In genomic region chr2:42098571-42099430, GRCh38 we compare ENCODE assay signal across 9 cellular contexts. TPM values are rescaled to one million over a fixed set of nuclear protein-coding genes. Genes with fewer than 3 reads are reported as not detected.
A peak's percentile ranks its signal among the peaks of the same experiment; 100 is the strongest.
DNase-seq lines count a peak whose midpoint lies in the region; ATAC-seq and TF ChIP-seq lines count a peak whose summit lies in the region.
"Had no signal": no experiment of that assay in that cellular context is flagged by ENCODE, and none has a peak within 500 bp of the region (broad histone marks: within the 10 kb centered on the region; RNA-seq: fewer than 3 reads in every experiment).

No MANE protein-coding gene starts in this region.

- no peak overlapping the region for H2AFZ ChIP-seq in KMS-11 (ENCODE audit: low read depth)

- H3K79me2 ChIP-seq in KMS-11 (ENCODE audit: insufficient read depth, low read depth), result no peaks in the 10 kb centered on the region; the same call in 1 of the 2 replicates

- H3K9me3 Mint-ChIP-seq in natural killer cell, result peaks cover 0 to 3% of the 10 kb centered on the region in 2 donors

- TF ChIP-seq CTCF in KMS-11 (conservative IDR thresholded peaks at IDR 0.05; ENCODE audit: low read depth, low read length), result no peak
- no peak for TF ChIP-seq CTCF in coronary artery (IDR thresholded peaks at IDR 0.05)
- TF ChIP-seq CTCF in natural killer cell (IDR thresholded peaks at IDR 0.05), result no peak

- no peak overlapping the region for H3K9ac ChIP-seq in KMS-11

- H3K27ac Mint-ChIP-seq in natural killer cell, result peak overlapping the region; percentile 53 to 68

- DNase-seq in AG08395 (ENCODE audit: low spot score) (peak; percentile 39), coronary artery (ENCODE audit: low spot score) (peak; percentile 79), natural killer cell (no peak), NCI-H446 treated with DMSO at 0.1 percent for 48 hours (lab: John Stamatoyannopoulos, UW) (no peak)
- no peak for DNase-seq in activated CD4-positive, CD25-positive, alpha-beta regulatory T cell (lab: John Stamatoyannopoulos, UW)
- DNase-seq: T-helper 9 cell had no signal

- peak overlapping the region; percentile 3; the same call in 1 of the 2 replicates for H3K4me2 ChIP-seq in KMS-11

- H3K27ac ChIP-seq in KMS-11 (no peak overlapping the region), coronary artery (peak overlapping the region; percentile 77 to 95)

- peak overlapping the region; percentile 3 for H3K4me3 Mint-ChIP-seq in natural killer cell

- intact Hi-C loops in natural killer cell (cut with micrococcal nuclease), result no loop called here

- H3K4me1 ChIP-seq in KMS-11 (ENCODE audit: low read depth, poor library complexity, severe bottlenecking), result peaks cover 72% of the 10 kb centered on the region

- H3K27me3 Mint-ChIP-seq in natural killer cell (ENCODE audit: low read depth in 2 of 2), result no peaks in the 10 kb centered on the region

- ATAC-seq in natural killer cell (no peak), HG03342 (IDR thresholded peaks at IDR 0.05; ENCODE audit: unreplicated experiment) (no peak), HG03439 (IDR thresholded peaks at IDR 0.05; ENCODE audit: unreplicated experiment) (no peak)

- no peaks in the 10 kb centered on the region for H3K36me3 ChIP-seq in KMS-11 (ENCODE audit: insufficient read depth)

- H4K20me1 ChIP-seq in KMS-11 (ENCODE audit: insufficient read depth), result no peaks in the 10 kb centered on the region

- peaks cover 28 to 44% of the 10 kb centered on the region in 2 donors for H3K4me1 Mint-ChIP-seq in natural killer cell

- no peak overlapping the region for H3K4me3 ChIP-seq in KMS-11 (IDR thresholded peaks at IDR 0.05; ENCODE audit: insufficient read depth, low read depth, low read length)
- H3K4me3 ChIP-seq in coronary artery, result no peak overlapping the region

- no peaks in the 10 kb centered on the region for H3K36me3 Mint-ChIP-seq in natural killer cell

- no peaks in the 10 kb centered on the region for H3K27me3 ChIP-seq in KMS-11 (ENCODE audit: insufficient read depth, low read depth)

RNA-seq across cellular contexts. Expression of gene PKDCC, which starts 51.0 kb away (rescaled TPM):
- under 1 TPM in 1 of 3 donors, not detected in 2; 0.50 TPM for total RNA-seq in natural killer cell

Comparison
In these comparisons a context has a peak if more than half of its experiments do, and no peak if none do; other contexts are left out.
1. DNase-seq: peak in AG08395 (single experiment) and coronary artery (single experiment); none in natural killer cell (single experiment), NCI-H446 treated with DMSO at 0.1 percent for 48 hours (single experiment) and activated CD4-positive, CD25-positive, alpha-beta regulatory T cell (0 of 4).